ENCODE assay signal across 8 cellular contexts in genomic region chr19:55386515-55386947, GRCh38. TPM values are rescaled to one million over a fixed set of nuclear protein-coding genes. Genes with fewer than 3 reads are reported as not detected.
A peak's percentile ranks its signal among the peaks of the same experiment; 100 is the strongest.
DNase-seq lines count a peak whose midpoint lies in the region; ATAC-seq, FAIRE-seq and TF ChIP-seq lines count a peak whose summit lies in the region.

No MANE protein-coding gene starts in this region.

- no peak for TF ChIP-seq EP300 in A549 (IDR thresholded peaks at IDR 0.05)

- H3K9me3 ChIP-seq in A549 (peaks cover 6% of the 10 kb centered on the region; the same call in 2 of the 3 replicates), HUES64 (ENCODE audit: insufficient read depth, low read depth, low read length) (no peaks in the 10 kb centered on the region), breast epithelium (no peaks in the 10 kb centered on the region), mucosa of descending colon (no peaks in the 10 kb centered on the region)

- H3K36me3 ChIP-seq in HUES64 (ENCODE audit: insufficient read depth, low read length) = peaks cover 42% of the 10 kb centered on the region
- H3K36me3 ChIP-seq in breast epithelium = no peaks in the 10 kb centered on the region
- H3K36me3 ChIP-seq in mucosa of descending colon (ENCODE audit: low read depth) = no peaks in the 10 kb centered on the region

- TF ChIP-seq POLR2A in A549 (IDR thresholded peaks at IDR 0.05; ENCODE audit: low read length) (no peak), breast epithelium (IDR thresholded peaks at IDR 0.05) (no peak)

- no peak for FAIRE-seq in A549 (lab: Jason Lieb, UNC)

- H3K4me3 ChIP-seq in A549 (peak overlapping the region; percentile 89), HUES64 (ENCODE audit: low read length) (peak overlapping the region; percentile 83), breast epithelium (peak overlapping the region; percentile 77 to 89 (median 85)), mucosa of descending colon (peak overlapping the region; percentile 62)

- peak overlapping the region; percentile 91 for H3K9ac ChIP-seq in HUES64 (ENCODE audit: low read depth, low read length)

- no peak for TF ChIP-seq RAD21 in A549 (conservative IDR thresholded peaks at IDR 0.05 in 1 of 2, IDR thresholded peaks at IDR 0.05 in 1 of 2)

- H3K27ac ChIP-seq in A549 (peak overlapping the region; percentile 91 to 99), HUES64 (ENCODE audit: low read depth, low read length) (peak overlapping the region; percentile 62; the same call in 1 of the 2 replicates), breast epithelium (peak overlapping the region; percentile 91 to 96)

- ATAC-seq in A549 (no peak), mucosa of descending colon (no peak), HG03139 (IDR thresholded peaks at IDR 0.05; ENCODE audit: unreplicated experiment) (no peak)

- no peak for TF ChIP-seq CTCF in A549 (IDR thresholded peaks at IDR 0.05)
- no peak for TF ChIP-seq CTCF in breast epithelium (IDR thresholded peaks at IDR 0.05)
- no peak for TF ChIP-seq CTCF in mucosa of descending colon (IDR thresholded peaks at IDR 0.05)

- intact Hi-C loops in breast epithelium (cut with DNase I; ENCODE audit: low total_unique reads) (no loop called here), mucosa of descending colon (cut with DNase I, micrococcal nuclease) (loop anchor here (10.0 kb wide), 2 partner anchors 82 to 92 kb away; no protein-coding TSS in a partner anchor)

- H3K4me1 ChIP-seq in A549 = peaks cover 54% of the 10 kb centered on the region
- peaks cover 13% of the 10 kb centered on the region; the same call in 1 of the 2 replicates for H3K4me1 ChIP-seq in HUES64 (ENCODE audit: insufficient read depth, low read length)
- H3K4me1 ChIP-seq in breast epithelium = peaks cover 18 to 25% of the 10 kb centered on the region in 2 donors
- peaks cover 42% of the 10 kb centered on the region for H3K4me1 ChIP-seq in mucosa of descending colon (ENCODE audit: low read depth)

- WGBS in A549 (ENCODE audit: missing lambda C conversion rate) = 1% methylated on average over 31 of the region's 31 CpGs
- 7% methylated on average over 31 of the region's 31 CpGs for WGBS in HUES64

- CTCF ChIA-PET in A549 (lab: Yijun Ruan, JAX) = interaction anchor here (0.5 to 7.0 kb wide), 6 partner anchors 12 to 230 kb away, joined by 3 to 38 read pairs (median 6); partner anchors contain the start of gene KMT5C

- DNase-seq in A549 (ENCODE audit: low read depth in 1 of 2, low spot score in 1 of 2) (no peak), breast epithelium (ENCODE audit: low spot score in 2 of 2) (no peak), mucosa of descending colon (peak in 2 of 3 donors; percentile 31 to 53), NCI-H2029 (lab: John Stamatoyannopoulos, UW) (no peak), MV-4-11 (lab: John Stamatoyannopoulos, UW) (no peak), NCI-H2171 treated with DMSO at 0.1 percent for 48 hours (lab: John Stamatoyannopoulos, UW) (no peak)

- peak overlapping the region; percentile 90 for H3K4me2 ChIP-seq in A549

- POLR2A ChIA-PET in A549 (lab: Yijun Ruan, JAX) = interaction anchor here (4.5 to 6.5 kb wide), 2 partner anchors 21 to 48 kb away, joined by 47 to 55 read pairs; partner anchors contain the start of genes KMT5C and UBE2S

- peaks cover 9% of the 10 kb centered on the region; the same call in 1 of the 2 replicates for H3K27me3 ChIP-seq in HUES64 (ENCODE audit: insufficient read depth, low read length)
- no peaks in the 10 kb centered on the region for H3K27me3 ChIP-seq in breast epithelium

TF ChIP-seq in A549, 52 proteins besides CTCF, POLR2A, EP300 and RAD21:
- TF ChIP-seq KDM5A (IDR thresholded peaks at IDR 0.05) (0 out of 2 replicates have a peak, but pooled peaks have one; percentile 9), NFE2L2 (conservative IDR thresholded peaks at IDR 0.05; ENCODE audit: low read length) (no peak)

RNA-seq across cellular contexts. Expression of gene RPL28, which starts 0.8 kb away (rescaled TPM):
- 329 and 351 TPM in 2 replicates for polyA plus RNA-seq in A549 (2011; rRNA removed)
- 2,042 and 2,083 TPM in 2 replicates for polyA plus RNA-seq in A549 (2012; cell fraction: cytosol; rRNA removed)
- polyA plus RNA-seq in A549 (2012; cell fraction: nucleus; rRNA removed) = 1,887 and 2,526 TPM in 2 replicates
- polyA plus RNA-seq in A549 (2017; fragmentation: RNase III; extraction: RNeasy Plus Mini Kit Qiagen cat#74134 plus additional on column Dnase treatment) = 2,012 to 2,083 TPM (median 2,037 TPM) in 3 replicates
- 816 and 1,830 TPM in 2 replicates for polyA minus RNA-seq in A549 (2011; rRNA and poly(A)+ RNA removed)
- polyA plus RNA-seq in HUES64 (2013, experiment 1 of 2) = 1,767 TPM
- 1,831 TPM for polyA plus RNA-seq in HUES64 (2013, experiment 2 of 2)
- 100 to 1,000 TPM; 462 to 673 (median 471) TPM for total RNA-seq in breast epithelium
- 1,000 to 10,000 TPM in 2 of 3 donors, 100 to 1,000 TPM in 1; 942 to 1,365 (median 1,241) TPM for total RNA-seq in mucosa of descending colon

RNA-seq across cellular contexts. Expression of gene TMEM238, which starts 2.4 kb away (rescaled TPM):
- polyA plus RNA-seq in A549 (2011; rRNA removed) = 0.37 and 0.70 TPM in 2 replicates
- 2.0 and 2.9 TPM in 2 replicates for polyA plus RNA-seq in A549 (2012; cell fraction: cytosol; rRNA removed)
- 1.8 and 4.0 TPM in 2 replicates for polyA plus RNA-seq in A549 (2012; cell fraction: nucleus; rRNA removed)
- polyA plus RNA-seq in A549 (2017; fragmentation: RNase III; extraction: RNeasy Plus Mini Kit Qiagen cat#74134 plus additional on column Dnase treatment) = 2.5 to 3.6 TPM (median 2.7 TPM) in 3 replicates
- polyA minus RNA-seq in A549 (2011; rRNA and poly(A)+ RNA removed) = 0.37 and 0.44 TPM in 2 replicates
- polyA plus RNA-seq in HUES64 (2013, experiment 1 of 2) = 1.4 TPM
- polyA plus RNA-seq in HUES64 (2013, experiment 2 of 2) = not detected
- 10 to 100 TPM in 1 of 3 donors, 1 to 10 TPM in 2; 4.5 to 12.7 (median 9.8) TPM for total RNA-seq in breast epithelium
- total RNA-seq in mucosa of descending colon = 10 to 100 TPM; 31.4 to 84.2 (median 68.0) TPM

RNA-seq across cellular contexts. Expression of gene TMEM190, which starts 9.9 kb away (rescaled TPM):
- polyA plus RNA-seq in A549 (2011; rRNA removed) = 0.58 and 1.1 TPM in 2 replicates
- 1.6 and 1.9 TPM in 2 replicates for polyA plus RNA-seq in A549 (2012; cell fraction: cytosol; rRNA removed)
- polyA plus RNA-seq in A549 (2012; cell fraction: nucleus; rRNA removed) = 11.6 and 14.4 TPM in 2 replicates
- 1.2 to 1.9 TPM (median 1.7 TPM) in 3 replicates for polyA plus RNA-seq in A549 (2017; fragmentation: RNase III; extraction: RNeasy Plus Mini Kit Qiagen cat#74134 plus additional on column Dnase treatment)
- polyA minus RNA-seq in A549 (2011; rRNA and poly(A)+ RNA removed) = 0.41 TPM in 1 of 2 replicates, not detected in the other
- 0.55 TPM for polyA plus RNA-seq in HUES64 (2013, experiment 1 of 2)
- polyA plus RNA-seq in HUES64 (2013, experiment 2 of 2) = 1.2 TPM
- not detected for total RNA-seq in breast epithelium
- total RNA-seq in mucosa of descending colon = not detected

RNA-seq across cellular contexts. Expression of gene IL11, which starts 16.3 kb away (rescaled TPM):
- 42.1 and 52.4 TPM in 2 replicates for polyA plus RNA-seq in A549 (2011; rRNA removed)
- polyA plus RNA-seq in A549 (2012; cell fraction: cytosol; rRNA removed) = 27.4 and 54.2 TPM in 2 replicates
- 89.3 and 99.2 TPM in 2 replicates for polyA plus RNA-seq in A549 (2012; cell fraction: nucleus; rRNA removed)
- polyA plus RNA-seq in A549 (2017; fragmentation: RNase III; extraction: RNeasy Plus Mini Kit Qiagen cat#74134 plus additional on column Dnase treatment) = 91.7 to 115 TPM (median 100.0 TPM) in 3 replicates
- 19.6 and 26.4 TPM in 2 replicates for polyA minus RNA-seq in A549 (2011; rRNA and poly(A)+ RNA removed)
- polyA plus RNA-seq in HUES64 (2013, experiment 1 of 2) = 0.65 TPM
- 1.1 TPM for polyA plus RNA-seq in HUES64 (2013, experiment 2 of 2)
- 1 to 10 TPM in 1 of 3 donors, under 1 TPM in 1, not detected in 1; 0.29 to 1.3 TPM for total RNA-seq in breast epithelium
- under 1 TPM; 0.24 to 0.32 (median 0.29) TPM for total RNA-seq in mucosa of descending colon

RNA-seq across cellular contexts. Expression of gene UBE2S, which starts 21.1 kb away (rescaled TPM):
- polyA plus RNA-seq in A549 (2011; rRNA removed) (139 and 153 TPM in 2 replicates), A549 (2017; fragmentation: RNase III; extraction: RNeasy Plus Mini Kit Qiagen cat#74134 plus additional on column Dnase treatment) (267 to 300 TPM (median 295 TPM) in 3 replicates)
- polyA plus RNA-seq in A549 (2012; cell fraction: cytosol; rRNA removed) = 416 and 480 TPM in 2 replicates
- polyA plus RNA-seq in A549 (2012; cell fraction: nucleus; rRNA removed) = 268 and 301 TPM in 2 replicates
- polyA minus RNA-seq in A549 (2011; rRNA and poly(A)+ RNA removed) = 169 and 175 TPM in 2 replicates
- polyA plus RNA-seq in HUES64 (2013, experiment 1 of 2) = 234 TPM
- 243 TPM for polyA plus RNA-seq in HUES64 (2013, experiment 2 of 2)
- total RNA-seq in breast epithelium (1 to 10 TPM; 7.2 to 9.0 (median 8.9) TPM), mucosa of descending colon (10 to 100 TPM; 14.0 to 41.6 (median 23.0) TPM)

Comparison
In these comparisons a context has a peak if more than half of its experiments do, and no peak if none do; other contexts are left out.
1. DNase-seq: peak in mucosa of descending colon (2 of 3); none in A549 (0 of 2), breast epithelium (0 of 2), NCI-H2029 (single experiment), MV-4-11 (single experiment) and NCI-H2171 treated with DMSO at 0.1 percent for 48 hours (single experiment).
2. Peak in every context shown above with its lines, with median percentiles within 50 percentile points of each other: H3K27ac ChIP-seq and H3K4me3 ChIP-seq.